8 cellular contexts compared by ENCODE assay signal in genomic region chr6:137589067-137589848, GRCh38.
DNase-seq lines count a peak whose midpoint lies in the region; ATAC-seq and TF ChIP-seq lines count a peak whose summit lies in the region.

No MANE protein-coding gene starts in this region.

- H3K27ac Mint-ChIP-seq in CD14-positive monocyte: no peak overlapping the region

- H3K27ac ChIP-seq in PC-9: peak overlapping the region; percentile 22; the same call in 1 of the 2 replicates

- H3K4me3 Mint-ChIP-seq in CD14-positive monocyte: no peak overlapping the region

- POLR2A ChIA-PET in PC-9 (lab: Charles Lee; ENCODE audit: unreplicated experiment): interaction anchor here (0.6 kb wide), 1 partner anchor 165 kb away, joined by 3 read pairs; no protein-coding TSS in a partner anchor

- no peaks in the 10 kb centered on the region for H3K9me2 ChIP-seq in PC-9 (ENCODE audit: insufficient read depth)

- no peaks in the 10 kb centered on the region for H4K20me1 ChIP-seq in PC-9 (ENCODE audit: insufficient read depth)

- H3K79me2 ChIP-seq in PC-9 (ENCODE audit: low read depth): no peaks in the 10 kb centered on the region

- no peaks in the 10 kb centered on the region for H3K36me3 ChIP-seq in PC-9 (ENCODE audit: low read depth)

- 0 out of 2 replicates have a peak overlapping the region, but pooled peaks have one; percentile 41 for H2AFZ ChIP-seq in PC-9

- CTCF ChIA-PET in PC-9 (lab: Charles Lee): interaction anchor here (0.5 to 1.5 kb wide), 3 partner anchors 275 to 495 kb away, joined by 3 to 5 read pairs (median 3); no protein-coding TSS in a partner anchor

- DNase-seq in CD14-positive monocyte (ENCODE audit: low spot score) (no peak), GM19238 (ENCODE audit: insufficient read length, low spot score) (peak; percentile 20), PC-9 (peak; percentile 50 to 92), iPS DF 19.7 (ENCODE audit: low read depth, low spot score) (peak; percentile 90), 8988T (no peak)
- DNase-seq in activated T-cell treated with anti-CD3 and anti-CD28 coated beads, Interleukin-2, amount 50 U/mL, for 48 hours: peak; percentile 43 to 54
- peak; percentile 19 for DNase-seq in stimulated activated CD8-positive, alpha-beta memory T cell treated with anti-CD3 and anti-CD28 coated beads, Interleukin-15, amount 100 ng/mL, for 1 hour (ENCODE audit: low read depth)

- H3K4me1 Mint-ChIP-seq in CD14-positive monocyte: no peaks in the 10 kb centered on the region

- no peaks in the 10 kb centered on the region for H3K27me3 ChIP-seq in PC-9 (ENCODE audit: insufficient read depth, low read depth)

- H3K4me1 ChIP-seq in PC-9 (replicated peaks; ENCODE audit: insufficient read depth): peaks cover 14% of the 10 kb centered on the region

- peaks cover 0 to 11% (median 9%) of the 10 kb centered on the region in 3 donors for H3K27me3 Mint-ChIP-seq in CD14-positive monocyte (ENCODE audit: low read depth in 3 of 3)

- peaks cover 4% of the 10 kb centered on the region; the same call in 1 of the 2 replicates for H3K9me3 ChIP-seq in PC-9 (ENCODE audit: insufficient read depth, low read depth)

- intact Hi-C loops in CD14-positive monocyte (cut with micrococcal nuclease): no loop called here
- intact Hi-C loops in PC-9 (cut with micrococcal nuclease; ENCODE audit: unreplicated experiment): loop anchor here (2.0 kb wide), 1 partner anchor 318 kb away; no protein-coding TSS in a partner anchor

- no peaks in the 10 kb centered on the region for H3K36me3 Mint-ChIP-seq in CD14-positive monocyte

- no peaks in the 10 kb centered on the region for H3F3A ChIP-seq in PC-9 (ENCODE audit: insufficient read depth, low read depth)

- H3K4me3 ChIP-seq in PC-9: peak overlapping the region; percentile 27; the same call in 1 of the 2 replicates

- peak; percentile 31 for TF ChIP-seq CTCF in CD14-positive monocyte (IDR thresholded peaks at IDR 0.05)
- peak; percentile 96 for TF ChIP-seq CTCF in PC-9 (conservative IDR thresholded peaks at IDR 0.05)

- H3K4me2 ChIP-seq in PC-9: peak overlapping the region; percentile 68

- H3K9me3 Mint-ChIP-seq in CD14-positive monocyte: peaks cover 16 to 35% (median 22%) of the 10 kb centered on the region in 7 donors

- no TSS peak for BruUV-seq in PC-9 (replicated peaks; lab: Mats Ljungman, UMichigan)

- ATAC-seq in HG03135 (IDR thresholded peaks at IDR 0.05; ENCODE audit: unreplicated experiment): peak; percentile 100

Comparison
In these comparisons a context has a peak if more than half of its experiments do, and no peak if none do; other contexts are left out.
1. DNase-seq: peak in GM19238 (single experiment), PC-9 (2 of 2), activated T-cell treated with anti-CD3 and anti-CD28 coated beads, Interleukin-2, amount 50 U/mL, for 48 hours (2 of 2), iPS DF 19.7 (single experiment) and stimulated activated CD8-positive, alpha-beta memory T cell treated with anti-CD3 and anti-CD28 coated beads, Interleukin-15, amount 100 ng/mL, for 1 hour (single experiment); none in CD14-positive monocyte (single experiment) and 8988T (single experiment).